ENCODE assay signal across 8 cellular contexts in genomic region chr22:37657590-37658132, GRCh38. TPM values are rescaled to one million over a fixed set of nuclear protein-coding genes. Genes with fewer than 3 reads are reported as not detected.
DNase-seq lines count a peak whose midpoint lies in the region; ATAC-seq and TF ChIP-seq lines count a peak whose summit lies in the region.

No MANE protein-coding gene starts in this region.

- H3K27me3 ChIP-seq in thyroid gland: no peaks in the 10 kb centered on the region

- WGBS in thyroid gland, 2 donors: 10 to 13% methylated on average over 6 of the region's 6 CpGs

- no peaks in the 10 kb centered on the region for H3K9me3 ChIP-seq in HEK293 (ENCODE audit: control insufficient read depth, insufficient read depth, low read depth, low read length)
- H3K9me3 ChIP-seq in thyroid gland: no peaks in the 10 kb centered on the region

- H3K4me3 ChIP-seq in HEK293 (ENCODE audit: low read depth, low read length) (peak overlapping the region; percentile 57), thyroid gland (replicated peaks in 1 of 3) (peak overlapping the region in 1 of 3 donors; percentile 25)

- no peaks in the 10 kb centered on the region for H3K27me3 Mint-ChIP-seq in activated naive CD8-positive, alpha-beta T cell treated with anti-CD3 and anti-CD28 coated beads, Interleukin-2, amount 10 ng/mL, durations not matched to agents 7 days and 5 days

- intact Hi-C loops in thyroid gland (cut with DNase I): no loop called here

- H3K4me1 ChIP-seq in HEK293 (ENCODE audit: control insufficient read depth, insufficient read depth, low read length) (peaks cover 12% of the 10 kb centered on the region), thyroid gland (peaks cover 19 to 32% of the 10 kb centered on the region in 2 donors)

- peak overlapping the region; percentile 95 for H3K27ac Mint-ChIP-seq in activated naive CD8-positive, alpha-beta T cell treated with anti-CD3 and anti-CD28 coated beads, Interleukin-2, amount 10 ng/mL, durations not matched to agents 7 days and 5 days

- peaks cover 34% of the 10 kb centered on the region for H3K4me1 Mint-ChIP-seq in activated naive CD8-positive, alpha-beta T cell treated with anti-CD3 and anti-CD28 coated beads, Interleukin-2, amount 10 ng/mL, durations not matched to agents 7 days and 5 days

- no peaks in the 10 kb centered on the region for H3K9me3 Mint-ChIP-seq in activated naive CD8-positive, alpha-beta T cell treated with anti-CD3 and anti-CD28 coated beads, Interleukin-2, amount 10 ng/mL, durations not matched to agents 7 days and 5 days

- peak overlapping the region; percentile 37 for H3K27ac ChIP-seq in HEK293 (ENCODE audit: extremely low read depth, low read depth, low read length)
- H3K27ac ChIP-seq in thyroid gland: peak overlapping the region in 2 of 3 donors; percentile 33 to 43

- H3K36me3 ChIP-seq in HEK293 (ENCODE audit: control insufficient read depth in 2 of 2, insufficient read depth in 1 of 2, low read length in 2 of 2) (peaks cover 0 to 23% of the 10 kb centered on the region in 2 experiments; a peak in 2 of 3 replicates), thyroid gland (no peaks in the 10 kb centered on the region)

- POLR2A ChIA-PET in HEK293 (lab: Yijun Ruan, JAX): interaction anchor here (0.6 to 6.5 kb wide), 33 partner anchors 9 to 1710 kb away, joined by 3 to 85 read pairs (median 5); partner anchors contain the start of genes C22orf23, EIF3L, GGA1 and LGALS1
- POLR2A ChIA-PET in activated naive CD8-positive, alpha-beta T cell treated with anti-CD3 and anti-CD28 coated beads, Interleukin-2, amount 10 ng/mL, durations not matched to agents 7 days and 5 days (lab: Charles Lee): interaction anchor here (0.6 to 9.9 kb wide), 18 partner anchors 9 to 1453 kb away, joined by 3 to 216 read pairs (median 6); partner anchors contain the start of genes GCAT, GGA1, LGALS1 and NOL12

- no peak for ATAC-seq in activated naive CD8-positive, alpha-beta T cell treated with anti-CD3 and anti-CD28 coated beads, Interleukin-2, amount 10 ng/mL, durations not matched to agents 7 days and 5 days (ENCODE audit: low read depth)
- ATAC-seq in HG03460 (IDR thresholded peaks at IDR 0.05; ENCODE audit: unreplicated experiment): no peak
- no peak for ATAC-seq in GM18868 (IDR thresholded peaks at IDR 0.05; ENCODE audit: unreplicated experiment)
- no peak for ATAC-seq in HG03108 (IDR thresholded peaks at IDR 0.05; ENCODE audit: unreplicated experiment)

- no peak for TF ChIP-seq POLR2A in thyroid gland (IDR thresholded peaks at IDR 0.05)

- no peak for TF ChIP-seq CTCF in HEK293 (tag by site-specific recombination; IDR thresholded peaks at IDR 0.05)
- no peak for TF ChIP-seq CTCF in thyroid gland (IDR thresholded peaks at IDR 0.05)

- H3K36me3 Mint-ChIP-seq in activated naive CD8-positive, alpha-beta T cell treated with anti-CD3 and anti-CD28 coated beads, Interleukin-2, amount 10 ng/mL, durations not matched to agents 7 days and 5 days: peaks cover 17% of the 10 kb centered on the region

- CTCF ChIA-PET in HEK293 (lab: Yijun Ruan, JAX): interaction anchor here (0.6 to 7.0 kb wide), 12 partner anchors 9 to 134 kb away, joined by 3 to 138 read pairs (median 6); partner anchors contain the start of gene GGA1

- H3K4me3 Mint-ChIP-seq in activated naive CD8-positive, alpha-beta T cell treated with anti-CD3 and anti-CD28 coated beads, Interleukin-2, amount 10 ng/mL, durations not matched to agents 7 days and 5 days: peak overlapping the region; percentile 95

- DNase-seq in AG08396 (ENCODE audit: low spot score): peak; percentile 58
- DNase-seq in activated naive CD8-positive, alpha-beta T cell treated with anti-CD3 and anti-CD28 coated beads, Interleukin-2, amount 10 ng/mL, durations not matched to agents 7 days and 5 days: no peak
- peak; percentile 45 for DNase-seq in kidney tubule cell (ENCODE audit: low spot score)
- no peak for DNase-seq in thyroid gland

TF ChIP-seq in HEK293, 187 proteins besides CTCF, POLR2A, EP300 and RAD21:
- no peak for TF ChIP-seq ZFP3 (tag by site-specific recombination; IDR thresholded peaks at IDR 0.05; ENCODE audit: low read depth)
- TF ChIP-seq GLIS1 (tag by site-specific recombination; IDR thresholded peaks at IDR 0.05): peak; percentile 78
- peak; percentile 73 for TF ChIP-seq ZNF341 (tag by site-specific recombination; IDR thresholded peaks at IDR 0.05; ENCODE audit: low read depth)
- 0 out of 2 replicates have a peak, but pooled peaks have one; percentile 13 for TF ChIP-seq ZBTB20 (tag by site-specific recombination; IDR thresholded peaks at IDR 0.05)
- no peak for TF ChIP-seq ZNF776 (tag by site-specific recombination; IDR thresholded peaks at IDR 0.05; ENCODE audit: borderline replicate concordance)
- peak; percentile 82 for TF ChIP-seq PRDM10 (tag by site-specific recombination; IDR thresholded peaks at IDR 0.05)

RNA-seq across cellular contexts. Expression of gene PDXP, which starts 0.9 kb away (rescaled TPM):
- total RNA-seq in activated naive CD8-positive, alpha-beta T cell treated with anti-CD3 and anti-CD28 coated beads, Interleukin-2, amount 10 ng/mL, durations not matched to agents 7 days and 5 days: 10 to 100 TPM; 16.4 to 16.6 TPM
- total RNA-seq in thyroid gland: 10 to 100 TPM in 3 of 4 donors, 1 to 10 TPM in 1; 4.2 to 15.8 (median 12.3) TPM

RNA-seq across cellular contexts. Expression of gene LGALS1, which starts 17.8 kb away (rescaled TPM):
- 1,000 to 10,000 TPM; 1,082 to 1,187 TPM for total RNA-seq in activated naive CD8-positive, alpha-beta T cell treated with anti-CD3 and anti-CD28 coated beads, Interleukin-2, amount 10 ng/mL, durations not matched to agents 7 days and 5 days
- total RNA-seq in thyroid gland: 100 to 1,000 TPM; 146 to 212 (median 188) TPM

RNA-seq across cellular contexts. Expression of gene SH3BP1, which starts 18.2 kb away (rescaled TPM):
- total RNA-seq in activated naive CD8-positive, alpha-beta T cell treated with anti-CD3 and anti-CD28 coated beads, Interleukin-2, amount 10 ng/mL, durations not matched to agents 7 days and 5 days: 100 to 1,000 TPM; 157 to 169 TPM
- total RNA-seq in thyroid gland: 10 to 100 TPM in 1 of 4 donors, 1 to 10 TPM in 2, under 1 TPM in 1; 0.81 to 10.1 (median 3.3) TPM

RNA-seq across cellular contexts. Expression of gene NOL12, which starts 28.5 kb away (rescaled TPM):
- 10 to 100 TPM; 42.8 to 50.4 TPM for total RNA-seq in activated naive CD8-positive, alpha-beta T cell treated with anti-CD3 and anti-CD28 coated beads, Interleukin-2, amount 10 ng/mL, durations not matched to agents 7 days and 5 days
- 10 to 100 TPM; 18.7 to 52.6 (median 47.6) TPM for total RNA-seq in thyroid gland

RNA-seq across cellular contexts. Expression of gene TRIOBP, which starts 39.2 kb away (rescaled TPM):
- 10 to 100 TPM; 41.4 to 44.4 TPM for total RNA-seq in activated naive CD8-positive, alpha-beta T cell treated with anti-CD3 and anti-CD28 coated beads, Interleukin-2, amount 10 ng/mL, durations not matched to agents 7 days and 5 days
- total RNA-seq in thyroid gland: 100 to 1,000 TPM; 120 to 150 (median 140) TPM

Comparison
In these comparisons a context has a peak if more than half of its experiments do, and no peak if none do; other contexts are left out.
1. DNase-seq: peak in AG08396 (single experiment) and kidney tubule cell (single experiment); none in activated naive CD8-positive, alpha-beta T cell treated with anti-CD3 and anti-CD28 coated beads, Interleukin-2, amount 10 ng/mL, durations not matched to agents 7 days and 5 days (single experiment) and thyroid gland (0 of 2).
2. RNA of gene LGALS1, which starts 17.8 kb away (total RNA-seq): 1,082 to 1,187 TPM in activated naive CD8-positive, alpha-beta T cell treated with anti-CD3 and anti-CD28 coated beads, Interleukin-2, amount 10 ng/mL, durations not matched to agents 7 days and 5 days; 146 to 212 TPM in thyroid gland; every median in the first group is over 4 times any median in the second.
3. RNA of gene SH3BP1, which starts 18.2 kb away (total RNA-seq): 157 to 169 TPM in activated naive CD8-positive, alpha-beta T cell treated with anti-CD3 and anti-CD28 coated beads, Interleukin-2, amount 10 ng/mL, durations not matched to agents 7 days and 5 days; 0.81 to 10.1 TPM in thyroid gland; every median in the first group is over 10 times any median in the second.